ENCODE assay signal across 8 cellular contexts in the genomic region with DNA sequence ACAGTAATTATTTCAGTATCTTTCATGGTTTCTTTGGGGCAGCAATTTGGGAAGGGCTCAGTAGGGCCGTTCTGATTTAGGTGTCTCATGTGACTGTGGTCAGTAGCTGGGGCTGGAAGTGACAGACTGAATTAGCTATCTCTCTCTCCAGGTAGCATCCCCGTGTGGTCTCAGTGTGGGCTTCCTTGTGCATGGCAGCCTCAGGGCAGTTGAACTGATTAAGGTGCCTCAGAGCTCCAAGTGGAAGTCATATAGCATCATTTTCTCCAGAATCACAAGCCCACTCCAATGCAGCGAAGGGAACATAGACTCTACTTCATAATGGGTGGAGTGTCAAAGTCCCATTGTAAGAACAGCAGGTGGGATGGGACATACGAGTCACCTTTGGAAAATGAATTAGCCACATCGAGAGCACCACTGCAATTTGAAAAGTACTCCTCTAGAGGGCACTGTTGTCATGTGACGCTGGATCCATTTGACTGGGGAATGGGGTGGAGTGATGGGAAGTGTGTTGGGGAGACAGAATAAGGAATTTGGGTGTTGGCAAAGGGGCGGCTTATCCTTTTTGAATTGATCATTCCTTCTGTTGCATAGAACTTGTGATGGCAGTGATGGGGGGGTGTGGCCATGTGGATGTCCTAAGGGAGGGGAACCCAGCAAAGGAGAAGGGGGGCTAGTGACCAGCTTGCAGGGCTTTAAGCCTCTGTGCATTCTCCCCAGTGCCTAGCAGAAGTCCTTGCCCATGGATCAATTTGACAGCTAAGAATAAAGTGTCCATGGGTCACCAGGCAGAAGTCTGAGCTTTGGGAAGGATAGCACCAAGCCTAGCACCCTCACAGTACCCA. TPM values are rescaled to one million over a fixed set of nuclear protein-coding genes. Genes with fewer than 3 reads are reported as not detected.
DNase-seq lines count a peak whose midpoint lies in the region; ATAC-seq, FAIRE-seq and TF ChIP-seq lines count a peak whose summit lies in the region.

No MANE protein-coding gene starts in this region.

- no peaks in the 10 kb centered on the region for H3K36me3 ChIP-seq in heart left ventricle

- FAIRE-seq in D721Med (lab: Jason Lieb, UNC), result no peak

- H3K27me3 ChIP-seq in heart left ventricle, result peaks cover 0 to 27% (median 2%) of the 10 kb centered on the region in 9 donors

- peak; percentile 37 for DNase-seq in D721Med (ENCODE audit: insufficient read length, low spot score)
- DNase-seq in OCI-M1 (lab: John Stamatoyannopoulos, UW), result peak; percentile 60
- peak; percentile 14 for DNase-seq in activated naive CD8-positive, alpha-beta T cell treated with anti-CD3 and anti-CD28 coated beads for 36 hours
- DNase-seq in heart left ventricle, result no peak
- peak; percentile 72 for DNase-seq in retina

- H3K27ac ChIP-seq in heart left ventricle, result no peak overlapping the region

- peak; percentile 53 for ATAC-seq in HG03432 (IDR thresholded peaks at IDR 0.05; ENCODE audit: unreplicated experiment)
- peak in 3 of 4 donors; percentile 39 to 66 (median 60) for ATAC-seq in heart left ventricle
- ATAC-seq in GM21360 (IDR thresholded peaks at IDR 0.05; ENCODE audit: unreplicated experiment), result no peak
- ATAC-seq in HG03108 (IDR thresholded peaks at IDR 0.05; ENCODE audit: unreplicated experiment), result no peak

- no peaks in the 10 kb centered on the region for H3K9me3 ChIP-seq in heart left ventricle

- peaks cover 2% of the 10 kb centered on the region for H3K4me1 Mint-ChIP-seq in activated naive CD8-positive, alpha-beta T cell treated with anti-CD3 and anti-CD28 coated beads for 36 hours

- TF ChIP-seq POLR2A in heart left ventricle (IDR thresholded peaks at IDR 0.05), result no peak

- H3K4me3 Mint-ChIP-seq in activated naive CD8-positive, alpha-beta T cell treated with anti-CD3 and anti-CD28 coated beads for 36 hours, result no peak overlapping the region

- H3K36me3 Mint-ChIP-seq in activated naive CD8-positive, alpha-beta T cell treated with anti-CD3 and anti-CD28 coated beads for 36 hours, result no peaks in the 10 kb centered on the region

- no peaks in the 10 kb centered on the region for H3K27me3 Mint-ChIP-seq in activated naive CD8-positive, alpha-beta T cell treated with anti-CD3 and anti-CD28 coated beads for 36 hours

- H3K27ac Mint-ChIP-seq in activated naive CD8-positive, alpha-beta T cell treated with anti-CD3 and anti-CD28 coated beads for 36 hours, result no peak overlapping the region

- no peaks in the 10 kb centered on the region for H3K9me3 Mint-ChIP-seq in activated naive CD8-positive, alpha-beta T cell treated with anti-CD3 and anti-CD28 coated beads for 36 hours

- intact Hi-C loops in heart left ventricle (cut with DNase I), result loop anchor here in 9 of 10 donors (1.0 to 10.0 kb wide), 6 partner anchors 214 to 308 kb away; a partner anchor contains a TSS

- no peaks in the 10 kb centered on the region for H3K4me1 ChIP-seq in heart left ventricle

- 6 to 9% (median 8%) methylated on average over 7 of the region's 7 CpGs for WGBS in heart left ventricle, 4 donors

- peak; percentile 85 for TF ChIP-seq CTCF in D721Med (IDR thresholded peaks at IDR 0.05; ENCODE audit: insufficient read depth, missing control alignments)
- peak; percentile 50 to 80 (median 75) for TF ChIP-seq CTCF in heart left ventricle (IDR thresholded peaks at IDR 0.05)

- no peak overlapping the region for H3K4me3 ChIP-seq in heart left ventricle

RNA-seq across cellular contexts. Expression of a gene that starts 39.3 kb away (rescaled TPM):
- total RNA-seq in activated naive CD8-positive, alpha-beta T cell treated with anti-CD3 and anti-CD28 coated beads for 36 hours, result 100 to 1,000 TPM; 115 TPM
- 10 to 100 TPM; 17.8 to 25.9 (median 23.9) TPM for total RNA-seq in heart left ventricle
- 10 to 100 TPM; 16.8 to 42.8 TPM for polyA plus RNA-seq in heart left ventricle

RNA-seq across cellular contexts. Expression of a gene that starts 47.6 kb away (rescaled TPM):
- total RNA-seq in activated naive CD8-positive, alpha-beta T cell treated with anti-CD3 and anti-CD28 coated beads for 36 hours, result 100 to 1,000 TPM; 590 to 602 TPM
- total RNA-seq in heart left ventricle, result 100 to 1,000 TPM in 8 of 9 donors, 10 to 100 TPM in 1; 92.2 to 172 (median 112) TPM
- polyA plus RNA-seq in heart left ventricle, result 100 to 1,000 TPM; 240 to 259 TPM

Comparison
In these comparisons a context has a peak if more than half of its experiments do, and no peak if none do; other contexts are left out.
1. DNase-seq: peak in D721Med (single experiment), OCI-M1 (single experiment), activated naive CD8-positive, alpha-beta T cell treated with anti-CD3 and anti-CD28 coated beads for 36 hours (single experiment) and retina (single experiment); none in heart left ventricle (0 of 5).
2. ATAC-seq: peak in HG03432 (single experiment) and heart left ventricle (3 of 4); none in GM21360 (single experiment) and HG03108 (single experiment).
3. RNA of a gene that starts 39.3 kb away (total RNA-seq): 115 TPM in activated naive CD8-positive, alpha-beta T cell treated with anti-CD3 and anti-CD28 coated beads for 36 hours; 17.8 to 25.9 TPM in heart left ventricle; every median in the first group is over 4 times any median in the second.